21 cellular contexts compared by ENCODE assay signal in the genomic region with DNA sequence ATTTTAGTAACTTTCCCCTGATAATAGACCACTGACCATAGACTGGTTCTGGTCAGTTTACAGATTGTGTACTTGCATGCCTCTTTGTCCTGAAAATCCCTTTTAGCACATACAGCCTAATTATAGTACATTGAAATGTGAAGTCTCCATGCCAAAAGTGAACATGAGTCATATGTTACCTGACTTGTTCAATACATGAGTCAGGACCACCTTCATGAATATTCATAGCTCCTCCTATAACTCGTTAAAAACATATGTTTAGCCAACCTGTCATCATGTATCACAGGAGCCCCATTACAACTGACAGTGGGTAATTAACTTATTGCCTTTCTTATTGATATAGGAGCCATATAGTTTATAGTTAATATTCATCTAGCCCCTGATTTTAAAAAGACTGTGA.
"Had no signal": no experiment of that assay in that cellular context is flagged by ENCODE, and none has a peak within 500 bp of the region (broad histone marks: within the 10 kb centered on the region; RNA-seq: fewer than 3 reads in every experiment).

No MANE protein-coding gene starts in this region.

- H3K9me3 ChIP-seq: colonic mucosa, thoracic aorta, vagina had no signal

- H3K27me3 Mint-ChIP-seq: progenitor cell of endocrine pancreas, type B pancreatic cell had no signal

- H3K4me3 Mint-ChIP-seq: activated B cell treated with CpG ODN at 0.5 μM for 24 hours, brain, mesothelial cell of epicardium, neural progenitor cell, type B pancreatic cell had no signal

- H3K27me3 ChIP-seq: colonic mucosa, neural progenitor cell, spleen, vagina had no signal

- H3K36me3 Mint-ChIP-seq: brain, mesothelial cell of epicardium, neural progenitor cell, type B pancreatic cell had no signal

- H3K4me3 ChIP-seq: colonic mucosa, left ventricle myocardium inferior, neural progenitor cell, spleen, thoracic aorta, vagina had no signal

- DNase-seq: activated B cell treated with CpG ODN at 0.5 μM for 24 hours; activated CD4-positive, alpha-beta T cell treated with anti-CD3 and anti-CD28 coated beads for 48 hours; activated effector memory CD4-positive, alpha-beta T cell treated with anti-CD3 and anti-CD28 coated beads, Interleukin-2, amount 50 U/mL, for 16 hours; activated naive CD4-positive, alpha-beta T cell treated with anti-CD3 and anti-CD28 coated beads, Interleukin-2, amount 50 U/mL, for 16 hours; activated T-cell treated with anti-CD3 and anti-CD28 coated beads, Interleukin-2, amount 50 U/mL, for 48 hours; anterior cingulate cortex; central memory CD4-positive, alpha-beta T cell; colonic mucosa; left ventricle myocardium inferior; naive thymus-derived CD8-positive, alpha-beta T cell; spleen; stimulated activated CD4-positive, alpha-beta T cell treated with anti-CD3 and anti-CD28 coated beads, Interleukin-4, amount 100 ng/mL, for 1 hour; stimulated activated naive CD4-positive, alpha-beta T cell treated with Interleukin-2 at 50 U/mL for 16 hours; T1000 had no signal

- H3K27ac ChIP-seq: colonic mucosa, left ventricle myocardium inferior, neural progenitor cell, spleen, thoracic aorta, vagina had no signal

- H3K4me1 ChIP-seq: colonic mucosa, left ventricle myocardium inferior, neural progenitor cell, spleen, vagina had no signal

- H3K27ac Mint-ChIP-seq: activated B cell treated with CpG ODN at 0.5 μM for 24 hours, brain, mesothelial cell of epicardium, neural progenitor cell, progenitor cell of endocrine pancreas, type B pancreatic cell had no signal

- ATAC-seq: naive thymus-derived CD8-positive, alpha-beta T cell had no signal

- H3K4me2 ChIP-seq: neural progenitor cell had no signal

- H3K4me1 Mint-ChIP-seq: activated B cell treated with CpG ODN at 0.5 μM for 24 hours, brain, mesothelial cell of epicardium, neural progenitor cell had no signal
